Comparison of ENCODE assay signal across 8 cellular contexts in the genomic region with DNA sequence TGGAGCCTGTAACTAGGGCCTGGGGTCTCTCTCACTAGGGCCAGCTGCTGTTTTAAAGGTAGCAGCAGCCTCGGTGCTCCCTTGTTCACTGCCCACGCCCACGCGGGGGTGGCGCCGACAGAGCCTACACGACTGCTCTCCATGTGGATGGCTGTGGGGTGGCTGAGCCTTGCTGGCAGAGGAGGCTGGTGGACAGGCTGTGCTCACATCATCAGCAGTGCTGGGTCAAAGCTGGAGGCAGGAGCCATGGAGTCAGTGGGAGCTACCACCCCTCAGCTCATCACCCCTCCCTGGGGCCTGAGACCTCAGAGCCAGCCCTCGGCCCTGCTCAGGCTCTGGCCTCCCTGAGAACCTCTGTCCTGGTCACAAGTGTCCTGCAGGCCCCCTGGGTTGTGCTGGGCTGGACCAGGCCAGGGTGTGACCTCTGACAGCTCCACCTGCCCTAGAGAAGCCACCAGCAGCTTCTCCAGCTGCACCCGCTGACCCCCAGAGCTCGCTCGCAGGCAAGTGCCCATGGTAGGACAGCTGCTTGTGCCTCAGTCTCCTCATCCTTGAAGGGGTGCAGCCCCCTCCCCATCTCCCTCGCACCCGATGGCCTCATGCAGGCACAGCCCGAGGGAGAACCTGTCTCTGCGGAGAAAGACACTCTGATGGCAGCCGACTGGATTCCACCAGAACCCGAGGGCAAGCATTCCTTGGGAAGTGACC. TPM values are rescaled to one million over a fixed set of nuclear protein-coding genes. Genes with fewer than 3 reads are reported as not detected.
DNase-seq lines count a peak whose midpoint lies in the region; ATAC-seq and TF ChIP-seq lines count a peak whose summit lies in the region.
"Not testable (repeated sequence)": the region's sequence is repeated elsewhere in the genome, so short reads cannot be mapped to it uniquely, and the experiment has no call there.

No MANE protein-coding gene starts in this region.

- H3K4me3 Mint-ChIP-seq in activated T-cell treated with anti-CD3 and anti-CD28 coated beads, Interleukin-2, amount 50 U/mL, for 72 hours = not testable (repeated sequence)

- not testable (repeated sequence) for H3K4me2 ChIP-seq in osteoblast (ENCODE audit: insufficient read depth, low read length)

- not testable (repeated sequence) for H3K9me3 ChIP-seq in BE2C; Peyer's patch; breast epithelium; osteoblast (ENCODE audit: low read depth, low read length); testis

- not testable (repeated sequence) for H3K36me3 ChIP-seq in BE2C; Peyer's patch; breast epithelium; osteoblast (ENCODE audit: insufficient read depth, low read length); testis (ENCODE audit: low read depth, missing control alignments)

- H3K9me3 Mint-ChIP-seq in activated T-cell treated with anti-CD3 and anti-CD28 coated beads, Interleukin-2, amount 50 U/mL, for 72 hours = not testable (repeated sequence)

- WGBS in testis, 2 donors = 73 to 80% methylated on average over 7 to 17 of the region's 17 CpGs

- ATAC-seq in activated T-cell treated with anti-CD3 and anti-CD28 coated beads, Interleukin-2, amount 50 U/mL, for 72 hours (replicated peaks in 1 of 2) = peak; percentile 12 to 18
- peak; percentile 7 for ATAC-seq in foreskin keratinocyte

- not testable (repeated sequence) for H4K20me1 ChIP-seq in osteoblast (ENCODE audit: insufficient read depth, low read length)

- H3K4me1 Mint-ChIP-seq in activated T-cell treated with anti-CD3 and anti-CD28 coated beads, Interleukin-2, amount 50 U/mL, for 72 hours (ENCODE audit: low read depth) = not testable (repeated sequence)

- H3K27me3 Mint-ChIP-seq in activated T-cell treated with anti-CD3 and anti-CD28 coated beads, Interleukin-2, amount 50 U/mL, for 72 hours (ENCODE audit: low read depth) = not testable (repeated sequence)

- H3K27me3 ChIP-seq in BE2C; Peyer's patch; breast epithelium; foreskin keratinocyte; layer of hippocampus (ENCODE audit: control insufficient read depth, insufficient read depth, low read length); osteoblast (ENCODE audit: insufficient read depth, low read length); testis: not testable (repeated sequence)

- not testable (repeated sequence) for H3K27ac ChIP-seq in Peyer's patch; breast epithelium; foreskin keratinocyte; osteoblast (ENCODE audit: low read depth, low read length); testis
- peak overlapping the region; percentile 18 for H3K27ac ChIP-seq in layer of hippocampus (ENCODE audit: low read depth, low read length)

- H3K4me3 ChIP-seq in BE2C (ENCODE audit: low read depth, low read length); Peyer's patch; breast epithelium; osteoblast (ENCODE audit: insufficient read depth, low read length); testis: not testable (repeated sequence)

- H3K4me1 ChIP-seq in BE2C; Peyer's patch; breast epithelium; foreskin keratinocyte; osteoblast (ENCODE audit: insufficient read depth, low read length); testis: not testable (repeated sequence)

- not testable (repeated sequence) for TF ChIP-seq CTCF in BE2C (IDR thresholded peaks at IDR 0.05; ENCODE audit: low read depth, low read length); Peyer's patch (IDR thresholded peaks at IDR 0.05); breast epithelium (IDR thresholded peaks at IDR 0.05); foreskin keratinocyte (conservative IDR thresholded peaks at IDR 0.05); osteoblast (IDR thresholded peaks at IDR 0.05; ENCODE audit: extremely low read depth, low read depth, low read length); testis (IDR thresholded peaks at IDR 0.05)

- H2AFZ ChIP-seq in osteoblast (ENCODE audit: low read length) = not testable (repeated sequence)

- not testable (repeated sequence) for H3K79me2 ChIP-seq in osteoblast (ENCODE audit: insufficient read depth, low read length)

- intact Hi-C loops in breast epithelium (cut with DNase I; ENCODE audit: low total_unique reads); testis (cut with DNase I; ENCODE audit: low total_unique reads): not testable (repeated sequence)

- H3K27ac Mint-ChIP-seq in activated T-cell treated with anti-CD3 and anti-CD28 coated beads, Interleukin-2, amount 50 U/mL, for 72 hours = not testable (repeated sequence)

- not testable (repeated sequence) for TF ChIP-seq POLR2A in Peyer's patch (IDR thresholded peaks at IDR 0.05); breast epithelium (IDR thresholded peaks at IDR 0.05); testis (IDR thresholded peaks at IDR 0.05)

- DNase-seq in BE2C (peak; percentile 17), Peyer's patch (peak; percentile 10 to 45 (median 32)), breast epithelium (ENCODE audit: low spot score in 2 of 2) (peak; percentile 15 to 25), osteoblast (ENCODE audit: insufficient read length, low spot score, missing footprints) (peak; percentile 48), testis (peak; percentile 13)
- DNase-seq in activated T-cell treated with anti-CD3 and anti-CD28 coated beads, Interleukin-2, amount 50 U/mL, for 72 hours; foreskin keratinocyte: not testable (repeated sequence)

- not testable (repeated sequence) for H3K36me3 Mint-ChIP-seq in activated T-cell treated with anti-CD3 and anti-CD28 coated beads, Interleukin-2, amount 50 U/mL, for 72 hours (ENCODE audit: insufficient read depth in 2 of 2)

RNA-seq across cellular contexts. Expression of gene TPPP, which starts 10.3 kb away (rescaled TPM):
- 7.5 TPM for polyA plus RNA-seq in BE2C (2012; ENCODE audit: insufficient read depth, insufficient read length, low read depth)
- total RNA-seq in Peyer's patch = 10 to 100 TPM in 3 of 4 donors, 1 to 10 TPM in 1; 7.4 to 60.5 (median 14.5) TPM
- under 1 TPM; 0.29 to 0.32 TPM for total RNA-seq in activated T-cell treated with anti-CD3 and anti-CD28 coated beads, Interleukin-2, amount 50 U/mL, for 72 hours
- 1 to 10 TPM; 2.9 to 4.3 (median 3.4) TPM for total RNA-seq in breast epithelium
- 0.14 and 0.44 TPM in 2 replicates for total RNA-seq in foreskin keratinocyte
- polyA plus RNA-seq in foreskin keratinocyte = 0.04 and 0.16 TPM in 2 replicates
- total RNA-seq in osteoblast = not detected in 2 replicates
- total RNA-seq in testis = 1 to 10 TPM; 2.9 to 5.7 TPM
- polyA plus RNA-seq in testis (ENCODE audit: insufficient read depth, low read depth, low replicate concordance) = 3.8 TPM
